In genomic region chr1:25573961-25574360, GRCh38 we compare ENCODE assay signal across 1 cellular context.
TF ChIP-seq lines count a peak whose summit lies in the region.

No MANE protein-coding gene starts in this region.

TF ChIP-seq in A549, 52 proteins besides CTCF, POLR2A, EP300 and RAD21 (continued from another document):
- TF ChIP-seq MAX (IDR thresholded peaks at IDR 0.05) (no peak), HOXB13 (CRISPR knock-in tag; IDR thresholded peaks at IDR 0.05; ENCODE audit: low read depth) (no peak), MAZ (IDR thresholded peaks at IDR 0.05; ENCODE audit: borderline replicate concordance, low read depth, low read length) (no peak)
